ENCODE assay signal across 17 cellular contexts in the genomic region with DNA sequence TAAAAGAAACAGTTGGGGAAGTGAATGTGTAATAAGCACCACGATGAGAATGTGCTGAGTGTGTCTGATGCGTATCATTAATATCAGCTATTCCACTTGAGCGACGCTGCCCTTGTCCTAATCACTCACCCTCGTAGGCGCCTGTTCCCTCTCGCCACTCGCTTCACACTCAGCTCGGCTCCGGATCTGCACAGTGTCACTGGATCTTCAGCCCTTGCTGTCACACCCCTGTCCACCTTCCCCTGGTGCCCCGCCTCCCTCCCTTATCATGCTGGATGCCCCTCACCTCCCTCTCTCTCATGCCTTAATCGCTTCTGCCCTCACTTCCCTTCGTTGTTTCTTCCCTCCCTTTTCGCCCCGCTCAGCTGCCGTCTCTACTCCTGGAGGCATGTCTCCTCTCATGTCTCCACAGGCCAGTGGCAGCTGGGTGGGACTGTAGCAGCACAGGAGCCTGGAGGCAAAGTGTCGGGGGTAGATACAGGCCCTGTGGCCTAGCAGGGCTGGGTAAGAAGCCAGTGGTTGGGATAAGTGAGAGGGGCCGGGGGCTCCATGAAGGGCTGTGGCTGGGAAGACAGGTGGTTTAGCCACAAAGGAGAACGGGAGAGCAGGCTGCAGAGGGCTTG. TPM values are rescaled to one million over a fixed set of nuclear protein-coding genes. Genes with fewer than 3 reads are reported as not detected.
DNase-seq lines count a peak whose midpoint lies in the region; ATAC-seq and TF ChIP-seq lines count a peak whose summit lies in the region.
"Had no signal": no experiment of that assay in that cellular context is flagged by ENCODE, and none has a peak within 500 bp of the region (broad histone marks: within the 10 kb centered on the region; RNA-seq: fewer than 3 reads in every experiment).

No MANE protein-coding gene starts in this region.

- no peak for TF ChIP-seq EP300 in transverse colon (IDR thresholded peaks at IDR 0.05; ENCODE audit: low read depth)

- TF ChIP-seq CTCF in right atrium auricular region (IDR thresholded peaks at IDR 0.05) (no peak), foreskin keratinocyte (conservative IDR thresholded peaks at IDR 0.05) (no peak), transverse colon (IDR thresholded peaks at IDR 0.05) (no peak)

- in situ Hi-C loops in transverse colon (cut with MboI; ENCODE audit: low pct_ligation_motif_present in 1 of 4, low pct_unique_long_range_greater_than_20kb in 1 of 4, low sequenced_read_pairs in 3 of 4) = loop anchor here in 1 of 4 donors (25.0 kb wide), 1 partner anchor 418 kb away; a partner anchor contains a TSS

- no peak overlapping the region for H3K27ac ChIP-seq in right atrium auricular region
- H3K27ac ChIP-seq in foreskin keratinocyte = no peak overlapping the region
- no peak overlapping the region for H3K27ac ChIP-seq in substantia nigra (ENCODE audit: low read depth, low read length, poor library complexity, severe bottlenecking)
- H3K27ac ChIP-seq in transverse colon = no peak overlapping the region
- H3K27ac ChIP-seq: 22Rv1, PC-9 had no signal

- H3K4me3 ChIP-seq in right atrium auricular region (no peak overlapping the region), transverse colon (no peak overlapping the region)
- H3K4me3 ChIP-seq: PC-9 had no signal

- intact Hi-C loops in Right ventricle myocardium inferior (cut with DNase I) = no loop called here
- intact Hi-C loops in transverse colon (cut with DNase I; ENCODE audit: low total_unique reads) = no loop called here

- H3K9me3 ChIP-seq in right atrium auricular region (no peaks in the 10 kb centered on the region), transverse colon (no peaks in the 10 kb centered on the region)

- peak; percentile 72 for DNase-seq in Right ventricle myocardium inferior (ENCODE audit: missing footprints)
- DNase-seq in right atrium auricular region (ENCODE audit: low spot score) = no peak
- no peak for DNase-seq in foreskin keratinocyte
- DNase-seq in myocyte (ENCODE audit: low read depth) = peak; percentile 32
- DNase-seq in COR-L47 (lab: John Stamatoyannopoulos, UW) = no peak
- no peak for DNase-seq in substantia nigra (lab: John Stamatoyannopoulos, UW)
- no peak for DNase-seq in transverse colon
- DNase-seq: CD8-positive, alpha-beta memory T cell; KG1; NCI-H1092; NCI-H1694; NCI-H446 treated with DMSO at 0.1 percent for 48 hours; NCI-H748 treated with DMSO at 0.1 percent for 48 hours; PC-9 had no signal

- no peaks in the 10 kb centered on the region for H3K27me3 ChIP-seq in right atrium auricular region
- H3K27me3 ChIP-seq in foreskin keratinocyte = no peaks in the 10 kb centered on the region
- H3K27me3 ChIP-seq in transverse colon = no peaks in the 10 kb centered on the region

- H3K36me3 ChIP-seq in right atrium auricular region (no peaks in the 10 kb centered on the region), transverse colon (no peaks in the 10 kb centered on the region)

- no peak for TF ChIP-seq POLR2A in transverse colon (IDR thresholded peaks at IDR 0.05)

- H3K4me1 ChIP-seq in right atrium auricular region (peaks cover 0 to 4% of the 10 kb centered on the region in 2 donors), foreskin keratinocyte (peaks cover 25% of the 10 kb centered on the region), transverse colon (peaks cover 0 to 5% (median 0%) of the 10 kb centered on the region in 4 donors)

- 92 to 93% methylated on average over 12 to 19 of the region's 19 CpGs for WGBS in transverse colon (ENCODE audit: low coverage in 1 of 2), 2 donors

- peak; percentile 79 for ATAC-seq in Right ventricle myocardium inferior
- ATAC-seq in foreskin keratinocyte = peak; percentile 2
- ATAC-seq in HG03135 (IDR thresholded peaks at IDR 0.05; ENCODE audit: unreplicated experiment) = no peak
- ATAC-seq: SK-N-SH treated with all-trans-retinoic acid at 6 μM for 48 hours had no signal

RNA-seq across cellular contexts. Expression of a gene that starts 43.6 kb away (rescaled TPM):
- 0.24 TPM for total RNA-seq in Right ventricle myocardium inferior
- total RNA-seq in right atrium auricular region = not detected
- 0.07 and 0.10 TPM in 2 replicates for total RNA-seq in foreskin keratinocyte
- 0.07 TPM in 2 replicates for polyA plus RNA-seq in foreskin keratinocyte
- total RNA-seq in myocyte = not detected in 2 replicates
- polyA plus RNA-seq in myocyte (2012) = 0.26 TPM
- total RNA-seq in transverse colon = 10 to 100 TPM in 3 of 4 donors, 1 to 10 TPM in 1; 3.6 to 20.6 (median 13.9) TPM

Comparison
In these comparisons a context has a peak if more than half of its experiments do, and no peak if none do; other contexts are left out.
1. DNase-seq: peak in Right ventricle myocardium inferior (single experiment) and myocyte (single experiment); none in right atrium auricular region (single experiment), foreskin keratinocyte (0 of 2), COR-L47 (single experiment), substantia nigra (0 of 49) and transverse colon (single experiment).